14 cellular contexts compared by ENCODE assay signal in genomic region chr11:13249992-13250391, GRCh38. TPM values are rescaled to one million over a fixed set of nuclear protein-coding genes. Genes with fewer than 3 reads are reported as not detected.
DNase-seq lines count a peak whose midpoint lies in the region; ATAC-seq, FAIRE-seq and TF ChIP-seq lines count a peak whose summit lies in the region.
"Had no signal": no experiment of that assay in that cellular context is flagged by ENCODE, and none has a peak within 500 bp of the region (broad histone marks: within the 10 kb centered on the region; RNA-seq: fewer than 3 reads in every experiment).

No MANE protein-coding gene starts in this region.

- FAIRE-seq in GM12892 (lab: Jason Lieb, UNC): peak; percentile 44
- FAIRE-seq: colon had no signal

- H3K4me3 ChIP-seq in BJ (ENCODE audit: low read depth, low read length) (no peak overlapping the region), fibroblast of the aortic adventitia (ENCODE audit: low read depth, low read length) (no peak overlapping the region), MG63 (no peak overlapping the region)

- ATAC-seq in GM19035 (IDR thresholded peaks at IDR 0.05; ENCODE audit: unreplicated experiment): no peak

- intact Hi-C loops in head of caudate nucleus (cut with DNase I): no loop called here

- TF ChIP-seq POLR2A in GM12892 (IDR thresholded peaks at IDR 0.05; ENCODE audit: low read depth, low read length): no peak

- no peaks in the 10 kb centered on the region for H3K9me3 ChIP-seq in MG63

- DNase-seq in BJ (ENCODE audit: low read depth) (no peak), GM12892 (ENCODE audit: insufficient read length) (no peak), RPMI8226 (peak; percentile 31), fibroblast of the aortic adventitia (ENCODE audit: low read depth) (no peak), head of caudate nucleus (no peak), MG63 (no peak), superior temporal gyrus (ENCODE audit: extremely low spot score) (no peak)
- DNase-seq: activated T-cell treated with anti-CD3 and anti-CD28 coated beads, Interleukin-2, amount 50 U/mL, for 48 hours; DND-41; hypothalamus; naive B cell; stimulated activated CD4-positive, alpha-beta T cell treated with anti-CD3 and anti-CD28 coated beads, Interleukin-15, amount 100 ng/mL, for 24 hours had no signal

- no peaks in the 10 kb centered on the region for H3K36me3 ChIP-seq in BJ (ENCODE audit: control insufficient read depth, insufficient read depth, low read length)
- H3K36me3 ChIP-seq in MG63: no peaks in the 10 kb centered on the region

- CTCF ChIA-PET in BJ (lab: Yijun Ruan, JAX): interaction anchor here (0.9 to 6.1 kb wide), 8 partner anchors 11 to 133 kb away, joined by 3 to 44 read pairs (median 6); no protein-coding TSS in a partner anchor

- POLR2A ChIA-PET in BJ (lab: Charles Lee): no interaction called here

- peaks cover 2% of the 10 kb centered on the region; the same call in 1 of the 2 replicates for H3K27me3 ChIP-seq in BJ (ENCODE audit: control insufficient read depth, insufficient read depth, low read length)
- H3K27me3 ChIP-seq in MG63: no peaks in the 10 kb centered on the region

- TF ChIP-seq CTCF in BJ (IDR thresholded peaks at IDR 0.05; ENCODE audit: insufficient read depth, low read depth, low read length): peak; percentile 34; the same call in 1 of the 2 replicates
- peak; percentile 24 for TF ChIP-seq CTCF in fibroblast of the aortic adventitia (IDR thresholded peaks at IDR 0.05; ENCODE audit: insufficient read depth, low read length)

RNA-seq across cellular contexts. Expression of gene BMAL1, which starts 27.6 kb away (rescaled TPM):
- polyA plus RNA-seq in BJ (2011; rRNA removed): 6.1 and 6.4 TPM in 2 replicates
- 5.9 and 6.9 TPM in 2 replicates for polyA minus RNA-seq in BJ (2011; rRNA and poly(A)+ RNA removed)
- polyA plus RNA-seq in GM12892 (2012; ENCODE audit: missing spikeins): 9.3 TPM
- 5.5 and 6.1 TPM in 2 replicates for total RNA-seq in fibroblast of the aortic adventitia (ENCODE audit: low replicate concordance)
- total RNA-seq in MG63 (2014; rRNA removed; shearing (Covaris generic); ENCODE audit: low replicate concordance): 9.3 and 19.8 TPM in 2 replicates
